In the genomic region with DNA sequence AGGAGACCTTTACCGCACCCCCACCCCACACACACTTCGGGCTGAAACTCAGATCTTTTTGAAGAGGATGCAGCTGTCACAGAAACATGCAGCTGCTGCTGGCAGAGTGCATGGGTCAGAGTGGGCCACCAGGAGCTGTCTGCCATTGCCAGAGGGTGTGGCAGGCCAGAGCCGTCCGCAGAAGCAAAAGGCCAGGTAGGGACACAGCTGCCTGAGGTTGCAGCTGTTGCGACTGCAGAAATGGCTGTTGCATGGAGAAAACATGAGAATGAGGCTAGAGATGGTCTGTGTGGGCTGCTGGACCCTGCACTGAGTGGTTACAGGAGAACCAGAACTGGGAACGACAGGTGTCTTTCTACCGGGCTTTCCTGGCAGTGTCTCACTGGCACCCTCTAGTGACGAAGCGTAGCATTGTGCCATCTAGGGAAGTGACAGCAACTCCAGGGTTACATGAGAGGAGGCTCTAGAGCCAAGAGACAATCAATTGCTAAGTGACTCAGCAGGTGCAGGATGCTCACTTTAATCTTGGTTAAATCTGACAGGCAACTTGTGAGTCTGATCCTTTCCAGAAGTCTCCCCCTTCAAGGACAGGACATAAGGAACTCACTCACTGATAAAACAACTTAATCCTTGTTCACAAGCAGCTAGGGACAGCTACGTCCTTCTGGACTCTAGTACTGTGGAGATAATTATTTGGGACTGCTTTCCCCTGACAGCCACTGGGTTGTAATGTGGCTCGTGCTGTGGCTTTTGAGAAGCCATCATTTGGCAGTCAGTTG, we compare ENCODE assay signal across 8 cellular contexts. TPM values are rescaled to one million over a fixed set of nuclear protein-coding genes. Genes with fewer than 3 reads are reported as not detected.
DNase-seq lines count a peak whose midpoint lies in the region; ATAC-seq and TF ChIP-seq lines count a peak whose summit lies in the region.

No MANE protein-coding gene starts in this region.

- no peaks in the 10 kb centered on the region for H3K36me3 Mint-ChIP-seq in endothelial cell (ENCODE audit: low read depth, unreplicated experiment)

- H3K9me3 ChIP-seq in mucosa of descending colon = no peaks in the 10 kb centered on the region

- no peaks in the 10 kb centered on the region for H3K4me1 Mint-ChIP-seq in endothelial cell (ENCODE audit: unreplicated experiment)

- no peaks in the 10 kb centered on the region for H3K36me3 ChIP-seq in mucosa of descending colon (ENCODE audit: low read depth)

- ATAC-seq in GM19452 (IDR thresholded peaks at IDR 0.05; ENCODE audit: unreplicated experiment) = peak; percentile 78
- ATAC-seq in mucosa of descending colon = peak; percentile 100

- H3K4me3 ChIP-seq in mucosa of descending colon = no peak overlapping the region

- H3K4me3 Mint-ChIP-seq in endothelial cell (ENCODE audit: unreplicated experiment) = no peak overlapping the region

- no peaks in the 10 kb centered on the region for H3K27me3 Mint-ChIP-seq in endothelial cell (ENCODE audit: unreplicated experiment)

- intact Hi-C loops in mucosa of descending colon (cut with DNase I, micrococcal nuclease) = loop anchor here (5.0 kb wide), 3 partner anchors 80 to 140 kb away; no protein-coding TSS in a partner anchor

- H3K4me1 ChIP-seq in mucosa of descending colon (ENCODE audit: low read depth) = peaks cover 4% of the 10 kb centered on the region

- no peak overlapping the region for H3K27ac Mint-ChIP-seq in endothelial cell (ENCODE audit: unreplicated experiment)

- TF ChIP-seq CTCF in endothelial cell (IDR thresholded peaks at IDR 0.05; ENCODE audit: unreplicated experiment) (peak; percentile 88), mucosa of descending colon (IDR thresholded peaks at IDR 0.05) (peak; percentile 96)

- no peaks in the 10 kb centered on the region for H3K9me3 Mint-ChIP-seq in endothelial cell (ENCODE audit: unreplicated experiment)

- DNase-seq in CD1c-positive myeloid dendritic cell (ENCODE audit: extremely low spot score) (peak; percentile 89), HT1080 (ENCODE audit: low read depth) (peak; percentile 72), NOMO-1 treated with DMSO at 0.1 percent for 48 hours (lab: John Stamatoyannopoulos, UW; ENCODE audit: unreplicated experiment) (peak; percentile 65), endothelial cell (ENCODE audit: low spot score) (peak; percentile 87), mucosa of descending colon (peak in 2 of 3 donors; percentile 86 to 96)
- peak; percentile 56 to 74 (median 64) for DNase-seq in activated CD8-positive, alpha-beta memory T cell treated with anti-CD3 and anti-CD28 coated beads for 48 hours (ENCODE audit: low read depth in 2 of 3, low spot score in 2 of 3)
- DNase-seq in stimulated activated CD8-positive, alpha-beta memory T cell treated with anti-CD3 and anti-CD28 coated beads, Interleukin-4, amount 100 ng/mL, for 24 hours (ENCODE audit: low read depth) = peak; percentile 73

RNA-seq across cellular contexts. Expression of gene SERPINB9, which starts 29.1 kb away (rescaled TPM):
- total RNA-seq in HT1080 (2014; rRNA removed; shearing (Covaris generic)) = not detected in 2 replicates
- not detected in 2 replicates for polyA plus RNA-seq in HT1080 (2015; cell fraction: cytosol; rRNA removed)
- 0.06 TPM in 1 of 2 replicates, not detected in the other for polyA plus RNA-seq in HT1080 (2015; cell fraction: nucleus; rRNA removed)
- 23.0 TPM for total RNA-seq in endothelial cell (ENCODE audit: unreplicated experiment)
- 1 to 10 TPM; 3.7 to 6.4 (median 4.2) TPM for total RNA-seq in mucosa of descending colon

RNA-seq across cellular contexts. Expression of gene SERPINB6, which starts 39.2 kb away (rescaled TPM):
- 45.9 and 52.6 TPM in 2 replicates for total RNA-seq in HT1080 (2014; rRNA removed; shearing (Covaris generic))
- polyA plus RNA-seq in HT1080 (2015; cell fraction: cytosol; rRNA removed) = 98.6 and 121 TPM in 2 replicates
- polyA plus RNA-seq in HT1080 (2015; cell fraction: nucleus; rRNA removed) = 86.9 and 93.4 TPM in 2 replicates
- total RNA-seq in endothelial cell (ENCODE audit: unreplicated experiment) = 186 TPM
- total RNA-seq in mucosa of descending colon = 100 to 1,000 TPM; 134 to 147 (median 142) TPM
